ENCODE assay signal across 21 cellular contexts in genomic region chr16:55154956-55155355, GRCh38.
DNase-seq lines count a peak whose midpoint lies in the region; ATAC-seq, FAIRE-seq and TF ChIP-seq lines count a peak whose summit lies in the region.
"Had no signal": no experiment of that assay in that cellular context is flagged by ENCODE, and none has a peak within 500 bp of the region (broad histone marks: within the 10 kb centered on the region; RNA-seq: fewer than 3 reads in every experiment).

No MANE protein-coding gene starts in this region.

- H3K27ac ChIP-seq in BLaER1 treated with 17β-estradiol and CSF1 and Interleukin-3, amounts not matched to agents 10 nM and 100 nM: no peak overlapping the region
- H3K27ac ChIP-seq in PC-3 (ENCODE audit: low read length) (no peak overlapping the region), HepG2 (ENCODE audit: extremely low read length, insufficient read depth, low read length) (no peak overlapping the region)

- TF ChIP-seq CTCF in NB4 (IDR thresholded peaks at IDR 0.05; ENCODE audit: low read depth, low read length) (no peak), PC-3 (conservative IDR thresholded peaks at IDR 0.05; ENCODE audit: low read depth, low read length) (no peak), HepG2 (CRISPR knock-in tag; IDR thresholded peaks at IDR 0.05) (no peak), GM20000 (IDR thresholded peaks at IDR 0.05; ENCODE audit: extremely low read depth, missing control alignments) (no peak)

- peak overlapping the region in 10 of 11 experiments; percentile 43 to 79 (median 62); a peak in 21 of 22 replicates for H3K4me2 ChIP-seq in BLaER1 treated with 17β-estradiol and CSF1 and Interleukin-3, amounts not matched to agents 10 nM and 100 nM
- no peak overlapping the region for H3K4me2 ChIP-seq in PC-3 (ENCODE audit: low read length)
- H3K4me2 ChIP-seq in HepG2 (ENCODE audit: low read depth, low read length): no peak overlapping the region
- H3K4me2 ChIP-seq: GM23338 had no signal

- H3K4me3 ChIP-seq in BLaER1 treated with 17β-estradiol and CSF1 and Interleukin-3, amounts not matched to agents 10 nM and 100 nM: no peak overlapping the region
- H3K4me3 ChIP-seq in NB4 (ENCODE audit: low read depth, low read length) (no peak overlapping the region), PC-3 (ENCODE audit: low read length) (no peak overlapping the region), HepG2 (replicated peaks in 1 of 3; ENCODE audit: insufficient read depth in 1 of 3, low read depth in 2 of 3, low read length in 3 of 3) (no peak overlapping the region)
- H3K4me3 ChIP-seq: GM12878, GM23338 had no signal

- no peaks in the 10 kb centered on the region for H4K20me1 ChIP-seq in BLaER1 treated with 17β-estradiol and CSF1 and Interleukin-3, amounts not matched to agents 10 nM and 100 nM
- no peaks in the 10 kb centered on the region for H4K20me1 ChIP-seq in PC-3 (ENCODE audit: low read length)
- H4K20me1 ChIP-seq in HepG2 (ENCODE audit: insufficient read depth, low read length): no peaks in the 10 kb centered on the region

- CTCF ChIA-PET in PC-3 (lab: Charles Lee): no interaction called here
- CTCF ChIA-PET in HepG2 (lab: Yijun Ruan, JAX; ENCODE audit: low intra/inter-chr PET ratio, low total read pairs): no interaction called here

- H3K36me3 ChIP-seq in BLaER1 treated with 17β-estradiol and CSF1 and Interleukin-3, amounts not matched to agents 10 nM and 100 nM: no peaks in the 10 kb centered on the region
- H3K36me3 ChIP-seq in PC-3 (ENCODE audit: low read depth, low read length) (no peaks in the 10 kb centered on the region), HepG2 (replicated peaks in 1 of 2; ENCODE audit: control insufficient read depth in 1 of 2, insufficient read depth in 2 of 2, low read length in 2 of 2) (no peaks in the 10 kb centered on the region)

- peaks cover 12 to 22% (median 20%) of the 10 kb centered on the region in 10 experiments for H3K4me1 ChIP-seq in BLaER1 treated with 17β-estradiol and CSF1 and Interleukin-3, amounts not matched to agents 10 nM and 100 nM
- H3K4me1 ChIP-seq in PC-3 (ENCODE audit: insufficient read depth, low read length) (no peaks in the 10 kb centered on the region), HepG2 (ENCODE audit: insufficient read depth, low read length) (no peaks in the 10 kb centered on the region)

- no peaks in the 10 kb centered on the region for H3K27me3 ChIP-seq in BLaER1 treated with 17β-estradiol and CSF1 and Interleukin-3, amounts not matched to agents 10 nM and 100 nM
- H3K27me3 ChIP-seq in PC-3 (ENCODE audit: low read length): no peaks in the 10 kb centered on the region
- no peaks in the 10 kb centered on the region; a peak in 1 of 5 replicates for H3K27me3 ChIP-seq in HepG2 (ENCODE audit: control insufficient read depth in 1 of 2, insufficient read depth in 2 of 2, low read length in 2 of 2)

- intact Hi-C loops in PC-3 (cut with micrococcal nuclease) (no loop called here), HepG2 (cut with micrococcal nuclease; ENCODE audit: unreplicated experiment) (no loop called here)

- H3K79me2 ChIP-seq in PC-3 (ENCODE audit: low read length) (no peaks in the 10 kb centered on the region), HepG2 (ENCODE audit: insufficient read depth, low read length) (no peaks in the 10 kb centered on the region)

- 0 out of 22 replicates have a peak, but pooled peaks cover 0 to 6% (median 0%) of the 10 kb centered on the region in 11 experiments for H3K9me3 ChIP-seq in BLaER1 treated with 17β-estradiol and CSF1 and Interleukin-3, amounts not matched to agents 10 nM and 100 nM (replicated peaks in 1 of 11)
- no peaks in the 10 kb centered on the region for H3K9me3 ChIP-seq in PC-3 (ENCODE audit: low read length)
- no peaks in the 10 kb centered on the region for H3K9me3 ChIP-seq in HepG2 (ENCODE audit: low read length)

- POLR2A ChIA-PET in PC-3 (lab: Charles Lee; ENCODE audit: unreplicated experiment) (no interaction called here), HepG2 (lab: Yijun Ruan, JAX) (no interaction called here)

- no peak for FAIRE-seq in HepG2 (lab: Jason Lieb, UNC)
- FAIRE-seq: GM12878, GM19239, H54 had no signal

- no peaks in the 10 kb centered on the region for H3K9me2 ChIP-seq in PC-3 (replicated peaks; ENCODE audit: low read length)

- no peaks in the 10 kb centered on the region for H3F3A ChIP-seq in PC-3 (ENCODE audit: low read length, unreplicated experiment)

- BruUV-seq in PC-3 (replicated peaks; lab: Mats Ljungman, UMichigan) (no TSS peak), HepG2 (replicated peaks; lab: Mats Ljungman, UMichigan) (no TSS peak)

- in situ Hi-C loops in HepG2 (cut with HindIII; ENCODE audit: extremely low pct_ligation_motif_present, low pct_unique_long_range_greater_than_20kb): no loop called here

- no peak for TF ChIP-seq POLR2A in NB4 (IDR thresholded peaks at IDR 0.05; ENCODE audit: extremely low read depth, insufficient read length)
- TF ChIP-seq POLR2A in HepG2 (IDR thresholded peaks at IDR 0.05; ENCODE audit: insufficient read depth in 1 of 2, low read depth in 2 of 2, low read length in 2 of 2): no peak

- TF ChIP-seq EP300 in HepG2 (IDR thresholded peaks at IDR 0.05; ENCODE audit: low read depth in 2 of 2, low read length in 2 of 2) (no peak), HepG2 (CRISPR knock-in tag; IDR thresholded peaks at IDR 0.05; ENCODE audit: borderline replicate concordance) (no peak)

- H2AFZ ChIP-seq in PC-3 (ENCODE audit: low read length) (no peak overlapping the region), HepG2 (ENCODE audit: low read length) (no peak overlapping the region)
- H2AFZ ChIP-seq: GM23338 had no signal

- TF ChIP-seq RAD21 in HepG2 (CRISPR knock-in tag; IDR thresholded peaks at IDR 0.05): no peak

- no peak overlapping the region for H3K9ac ChIP-seq in BLaER1 treated with 17β-estradiol and CSF1 and Interleukin-3, amounts not matched to agents 10 nM and 100 nM
- H3K9ac ChIP-seq in PC-3 (ENCODE audit: low read length) (no peak overlapping the region), HepG2 (ENCODE audit: insufficient read depth, low read depth, low read length) (no peak overlapping the region)

- ATAC-seq in PC-3 (no peak), HepG2 (no peak)
- ATAC-seq: GM12878, GM23338 had no signal

- DNase-seq in NB4 (ENCODE audit: low read depth): peak; percentile 69
- DNase-seq in SKM-1 treated with dmso at 0.1 percent for 144 hours (lab: John Stamatoyannopoulos, UW; ENCODE audit: unreplicated experiment): peak; percentile 83
- no peak for DNase-seq in PC-3
- no peak for DNase-seq in HepG2 (ENCODE audit: low spot score)
- no peak for DNase-seq in GM20000 (ENCODE audit: low spot score)
- no peak for DNase-seq in NCI-H1930 (lab: John Stamatoyannopoulos, UW)
- DNase-seq: 8988T; C1 segment of cervical spinal cord; CD4-positive, CD25-positive, alpha-beta regulatory T cell; CD8-positive, alpha-beta memory T cell; COR-L47; DMS 273 treated with DMSO at 0.1 percent for 48 hours; DMS53; DND-41; EL; HCEC 1CT had no signal

TF ChIP-seq in HepG2, 621 proteins besides CTCF, POLR2A, EP300 and RAD21 (continues in another document):
- TF ChIP-seq ZUFSP (CRISPR knock-in tag; IDR thresholded peaks at IDR 0.05; ENCODE audit: borderline replicate concordance) (no peak), GMEB1 (CRISPR knock-in tag; IDR thresholded peaks at IDR 0.05; ENCODE audit: borderline replicate concordance) (no peak), ZNF563 (CRISPR knock-in tag; IDR thresholded peaks at IDR 0.05) (no peak), IRF1 (CRISPR knock-in tag; IDR thresholded peaks at IDR 0.05; ENCODE audit: low read depth) (no peak), HMGXB4 (CRISPR knock-in tag; IDR thresholded peaks at IDR 0.05; ENCODE audit: borderline replicate concordance in 1 of 2, low read depth in 1 of 2) (no peak)

Comparison
In these comparisons a context has a peak if more than half of its experiments do, and no peak if none do; other contexts are left out.
1. H3K4me2 ChIP-seq: peak in BLaER1 treated with 17β-estradiol and CSF1 and Interleukin-3, amounts not matched to agents 10 nM and 100 nM (10 of 11); none in PC-3 (single experiment) and HepG2 (single experiment).
2. DNase-seq: peak in NB4 (single experiment) and SKM-1 treated with dmso at 0.1 percent for 144 hours (single experiment); none in PC-3 (single experiment), HepG2 (single experiment), GM20000 (single experiment) and NCI-H1930 (0 of 2).